In the genomic region with DNA sequence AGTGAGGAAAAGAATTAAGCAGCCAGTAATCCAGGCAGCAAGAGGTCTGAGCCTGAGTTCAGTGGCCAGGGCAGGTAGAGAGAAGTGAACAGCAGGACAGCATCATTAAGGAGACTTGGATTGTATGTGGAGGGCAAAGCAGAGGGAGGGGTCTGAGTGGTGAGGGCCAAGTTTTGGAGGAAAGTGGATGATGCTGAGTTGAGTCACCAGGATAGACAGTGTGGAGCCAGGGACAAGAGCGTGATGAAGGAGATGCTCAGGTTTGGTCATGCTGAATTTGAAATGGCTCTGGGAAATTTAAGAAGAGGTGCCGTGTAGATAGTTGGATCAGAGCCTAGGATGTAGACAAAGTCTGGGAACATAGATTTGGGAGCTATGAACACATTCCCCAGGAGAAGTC, we compare ENCODE assay signal across 1 cellular context.
TF ChIP-seq lines count a peak whose summit lies in the region.

No MANE protein-coding gene starts in this region.

TF ChIP-seq in SK-N-SH, 30 proteins besides CTCF, POLR2A, EP300 and RAD21 (continued from another document):
- TF ChIP-seq MAX (IDR thresholded peaks at IDR 0.05; ENCODE audit: low read depth) (no peak), RXRA (IDR thresholded peaks at IDR 0.05; ENCODE audit: borderline replicate concordance, low read depth) (no peak), POLR2AphosphoS5 (IDR thresholded peaks at IDR 0.05; ENCODE audit: low read depth, low read length) (no peak), GATA2 (CRISPR knock-in tag; IDR thresholded peaks at IDR 0.05) (no peak), FOXJ3 (CRISPR knock-in tag; IDR thresholded peaks at IDR 0.05) (no peak), NFIC (IDR thresholded peaks at IDR 0.05; ENCODE audit: borderline replicate concordance) (peak; percentile 15; the same call in 1 of the 2 replicates), FOSL2 (IDR thresholded peaks at IDR 0.05; ENCODE audit: borderline replicate concordance, low read depth) (0 out of 2 replicates have a peak, but pooled peaks have one; percentile 26), TCF12 (IDR thresholded peaks at IDR 0.05) (no peak)
- TF ChIP-seq, protein P1, sequence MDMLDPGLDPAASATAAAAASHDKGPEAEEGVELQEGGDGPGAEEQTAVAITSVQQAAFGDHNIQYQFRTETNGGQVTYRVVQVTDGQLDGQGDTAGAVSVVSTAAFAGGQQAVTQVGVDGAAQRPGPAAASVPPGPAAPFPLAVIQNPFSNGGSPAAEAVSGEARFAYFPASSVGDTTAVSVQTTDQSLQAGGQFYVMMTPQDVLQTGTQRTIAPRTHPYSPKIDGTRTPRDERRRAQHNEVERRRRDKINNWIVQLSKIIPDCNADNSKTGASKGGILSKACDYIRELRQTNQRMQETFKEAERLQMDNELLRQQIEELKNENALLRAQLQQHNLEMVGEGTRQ (IDR thresholded peaks at IDR 0.05; ENCODE audit: borderline replicate concordance, low read depth, low read length), result no peak
TF ChIP-seq in SK-N-SH: peak in this region for 2.
